In genomic region chr18:49561377-49562193, GRCh38 we compare ENCODE assay signal across 8 cellular contexts. TPM values are rescaled to one million over a fixed set of nuclear protein-coding genes. Genes with fewer than 3 reads are reported as not detected.
DNase-seq lines count a peak whose midpoint lies in the region; ATAC-seq and TF ChIP-seq lines count a peak whose summit lies in the region.

TSS of gene LIPG (plus strand) at chr18:49562057. CDS start at chr18:49562309, 252 bp downstream.

- intact Hi-C loops in mucosa of descending colon (cut with DNase I, micrococcal nuclease) = no loop called here

- H3K4me1 ChIP-seq in endocrine pancreas (ENCODE audit: control insufficient read depth, insufficient read depth, low read length) = no peaks in the 10 kb centered on the region
- peaks cover 25% of the 10 kb centered on the region for H3K4me1 ChIP-seq in mucosa of descending colon (ENCODE audit: low read depth)

- H3K36me3 ChIP-seq in endocrine pancreas (ENCODE audit: control insufficient read depth, insufficient read depth, low read length) (no peaks in the 10 kb centered on the region), mucosa of descending colon (ENCODE audit: low read depth) (no peaks in the 10 kb centered on the region)

- no peaks in the 10 kb centered on the region for H3K36me3 Mint-ChIP-seq in stimulated activated naive CD8-positive, alpha-beta T cell treated with anti-CD3 and anti-CD28 coated beads, Interleukin-15, Interleukin-2, amounts not matched to agents 100 ng/mL and 50 ng/mL, for 24 hours (ENCODE audit: low read depth)

- no peaks in the 10 kb centered on the region for H3K27me3 ChIP-seq in endocrine pancreas (ENCODE audit: control insufficient read depth, insufficient read depth, low read length)

- no peaks in the 10 kb centered on the region for H3K9me3 ChIP-seq in endocrine pancreas (ENCODE audit: control insufficient read depth, low read length)
- no peaks in the 10 kb centered on the region for H3K9me3 ChIP-seq in mucosa of descending colon

- peak within 1 kb of the TSS; percentile 58 for H3K9ac ChIP-seq in endocrine pancreas (ENCODE audit: control insufficient read depth, insufficient read depth, low read length)

- TF ChIP-seq CTCF in HFF-Myc (IDR thresholded peaks at IDR 0.05; ENCODE audit: low read depth, low read length, missing control alignments) (no peak), mucosa of descending colon (IDR thresholded peaks at IDR 0.05) (no peak)

- peak within 1 kb of the TSS; percentile 73 for H3K4me3 Mint-ChIP-seq in stimulated activated naive CD8-positive, alpha-beta T cell treated with anti-CD3 and anti-CD28 coated beads, Interleukin-15, Interleukin-2, amounts not matched to agents 100 ng/mL and 50 ng/mL, for 24 hours

- ATAC-seq in mucosa of descending colon = peak; percentile 87

- H3K4me3 ChIP-seq in HFF-Myc (replicated peaks; ENCODE audit: low read depth, low read length) (peak within 1 kb of the TSS; percentile 53), endocrine pancreas (ENCODE audit: control insufficient read depth, insufficient read depth, low read length) (peak within 1 kb of the TSS; percentile 15), mucosa of descending colon (peak within 1 kb of the TSS; percentile 14)

- H3K9me3 Mint-ChIP-seq in stimulated activated naive CD8-positive, alpha-beta T cell treated with anti-CD3 and anti-CD28 coated beads, Interleukin-15, Interleukin-2, amounts not matched to agents 100 ng/mL and 50 ng/mL, for 24 hours = no peaks in the 10 kb centered on the region

- H3K27ac Mint-ChIP-seq in stimulated activated naive CD8-positive, alpha-beta T cell treated with anti-CD3 and anti-CD28 coated beads, Interleukin-15, Interleukin-2, amounts not matched to agents 100 ng/mL and 50 ng/mL, for 24 hours = peak within 1 kb of the TSS; percentile 47

- H3K4me1 Mint-ChIP-seq in stimulated activated naive CD8-positive, alpha-beta T cell treated with anti-CD3 and anti-CD28 coated beads, Interleukin-15, Interleukin-2, amounts not matched to agents 100 ng/mL and 50 ng/mL, for 24 hours (ENCODE audit: low read depth) = peaks cover 35% of the 10 kb centered on the region

- peaks cover 74% of the 10 kb centered on the region for H3K27me3 Mint-ChIP-seq in stimulated activated naive CD8-positive, alpha-beta T cell treated with anti-CD3 and anti-CD28 coated beads, Interleukin-15, Interleukin-2, amounts not matched to agents 100 ng/mL and 50 ng/mL, for 24 hours

- DNase-seq in ELR (ENCODE audit: low read depth) = peak; percentile 56
- DNase-seq in HFF-Myc (ENCODE audit: extremely low read depth, low read depth) = peak; percentile 71
- peak; percentile 33 to 54 for DNase-seq in NCI-H1930 (lab: John Stamatoyannopoulos, UW)
- peak; percentile 8 to 16 for DNase-seq in activated CD4-positive, alpha-beta T cell treated with anti-CD3 and anti-CD28 coated beads for 4 hours
- DNase-seq in mucosa of descending colon = peak; percentile 81 to 90 (median 84)
- DNase-seq in middle frontal gyrus (ENCODE audit: extremely low spot score, low spot score) = no peak

RNA-seq across cellular contexts. Expression of gene LIPG, which starts in this region (rescaled TPM):
- 10 to 100 TPM; 13.3 to 42.0 (median 13.8) TPM for total RNA-seq in mucosa of descending colon
